ENCODE assay signal across 1 cellular context in the genomic region with DNA sequence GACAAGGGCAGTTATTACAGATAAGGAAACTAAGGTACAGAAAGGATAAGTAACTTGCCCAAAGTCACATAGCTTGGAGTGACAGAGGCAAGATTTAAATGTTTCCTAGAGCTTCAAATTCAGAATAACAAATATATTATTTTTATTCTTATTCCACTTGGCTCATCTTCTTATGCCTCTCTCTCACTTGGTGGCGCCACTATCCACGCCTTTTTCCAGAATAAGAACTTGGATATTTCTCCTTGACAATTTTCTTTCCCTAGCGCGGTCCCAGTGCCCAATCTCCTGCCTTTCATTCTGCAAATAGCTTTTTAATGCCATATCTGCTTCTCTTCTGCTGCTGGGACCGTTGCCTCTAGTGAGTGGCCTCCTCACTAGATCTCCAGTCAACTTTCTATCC.
TF ChIP-seq lines count a peak whose summit lies in the region.

No MANE protein-coding gene starts in this region.

TF ChIP-seq in GM23338, 12 proteins besides CTCF, POLR2A, EP300 and RAD21 (continued from another document):
- no peak for TF ChIP-seq ETS1 (IDR thresholded peaks at IDR 0.05)
- TF ChIP-seq JUNB (IDR thresholded peaks at IDR 0.05; ENCODE audit: unreplicated experiment): no peak
- TF ChIP-seq NANOG (IDR thresholded peaks at IDR 0.05; ENCODE audit: borderline replicate concordance): no peak
- TF ChIP-seq EZH2phosphoT487 (IDR thresholded peaks at IDR 0.05; ENCODE audit: unreplicated experiment): no peak
- TF ChIP-seq POLR2AphosphoS5 (IDR thresholded peaks at IDR 0.05; ENCODE audit: low read depth): no peak
